In genomic region chr10:43394868-43395267, GRCh38 we compare ENCODE assay signal across 1 cellular context.
A peak's percentile ranks its signal among the peaks of the same experiment; 100 is the strongest.
TF ChIP-seq lines count a peak whose summit lies in the region.

No MANE protein-coding gene starts in this region.

TF ChIP-seq in H1, 55 proteins besides CTCF, POLR2A, EP300 and RAD21:
- TF ChIP-seq BACH1 (IDR thresholded peaks at IDR 0.05; ENCODE audit: low read length) (no peak), POLR2AphosphoS5 (IDR thresholded peaks at IDR 0.05; ENCODE audit: low read depth, low read length) (peak; percentile 16; the same call in 1 of the 2 replicates)
